In the genomic region with DNA sequence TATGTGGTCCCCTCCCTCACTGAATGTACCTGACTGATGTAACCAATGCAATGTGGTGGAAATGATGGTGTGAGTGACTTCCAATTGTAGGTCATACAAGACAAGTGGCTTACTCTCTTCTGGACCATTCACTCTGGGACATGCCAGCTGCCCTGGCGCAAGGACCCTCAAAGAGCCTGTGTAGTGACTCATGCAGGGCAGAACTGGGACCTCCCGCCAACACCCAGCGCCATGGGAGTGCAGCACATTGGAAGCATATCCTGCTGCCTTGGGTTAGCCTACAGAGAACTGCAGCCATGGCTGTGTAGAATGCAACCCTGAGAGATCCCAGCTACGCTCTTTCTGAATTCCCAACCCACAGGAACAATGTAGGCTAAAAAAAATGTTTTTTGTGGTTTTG, we compare ENCODE assay signal across 34 cellular contexts.
"Had no signal": no experiment of that assay in that cellular context is flagged by ENCODE, and none has a peak within 500 bp of the region (broad histone marks: within the 10 kb centered on the region; RNA-seq: fewer than 3 reads in every experiment).

No MANE protein-coding gene starts in this region.

- DNase-seq: Karpas-422, Kasumi-1, KG1, MG63, MM.1S, MV-4-11, NCI-H1048, NCI-H1092, NCI-H1092 treated with DMSO at 0.1 percent for 48 hours, NCI-H1105, NCI-H1105 treated with DMSO at 0.1 percent for 48 hours, NCI-H1417, NCI-H1417 treated with DMSO at 0.1 percent for 48 hours, NCI-H1436, NCI-H1436 treated with DMSO at 0.1 percent for 48 hours, NCI-H146, NCI-H1694, NCI-H1694 treated with DMSO at 0.1 percent for 48 hours, NCI-H187, NCI-H187 treated with DMSO at 0.1 percent for 48 hours, NCI-H1930, NCI-H2029, NCI-H2029 treated with DMSO at 0.1 percent for 48 hours, NCI-H2081, NCI-H2081 treated with DMSO at 0.1 percent for 48 hours, NCI-H2107, NCI-H2171, NCI-H2171 treated with DMSO at 0.1 percent for 48 hours, NCI-H2227 treated with DMSO at 0.1 percent for 48 hours, NCI-H226, NCI-H345, NCI-H446, NCI-H446 treated with DMSO at 0.1 percent for 48 hours had no signal

- H3K36me3 ChIP-seq: MG63 had no signal

- H3K27me3 ChIP-seq: MG63 had no signal

- H3K4me3 ChIP-seq: MG63 had no signal

- H3K9me3 ChIP-seq: MG63 had no signal

- H3K27ac ChIP-seq: KMS-11 had no signal
